In the genomic region with DNA sequence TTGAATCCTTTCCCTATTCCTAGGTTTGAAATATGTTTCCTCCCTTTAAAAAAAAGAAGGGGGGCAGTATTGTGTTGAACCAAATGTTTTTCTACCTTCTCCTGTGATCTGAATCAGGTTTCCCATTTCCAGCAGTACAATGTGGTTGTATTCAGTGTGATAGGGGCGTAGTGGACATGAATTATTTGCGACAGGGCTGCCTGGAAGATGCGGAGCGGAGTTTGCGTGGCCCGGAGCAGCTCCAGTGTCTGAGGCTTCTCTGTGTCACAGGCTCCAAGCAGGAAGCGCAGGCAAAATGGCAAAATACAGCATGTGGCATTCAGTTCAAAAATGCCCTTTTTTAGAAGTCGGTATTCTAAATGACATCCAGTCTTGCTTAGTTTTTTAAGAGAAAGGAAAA, we compare ENCODE assay signal across 8 cellular contexts.
DNase-seq lines count a peak whose midpoint lies in the region; ATAC-seq and TF ChIP-seq lines count a peak whose summit lies in the region.

No MANE protein-coding gene starts in this region.

- TF ChIP-seq EP300 in upper lobe of left lung (IDR thresholded peaks at IDR 0.05): peak in 1 of 4 donors; percentile 46

- H3K27ac Mint-ChIP-seq in CD8-positive, alpha-beta memory T cell: peak overlapping the region; percentile 66 to 96 (median 94)

- peak overlapping the region; percentile 39 for H2AFZ ChIP-seq in parathyroid adenoma

- H3K79me2 ChIP-seq in parathyroid adenoma: no peaks in the 10 kb centered on the region

- H3K4me1 Mint-ChIP-seq in CD8-positive, alpha-beta memory T cell: peaks cover 30 to 38% (median 38%) of the 10 kb centered on the region in 3 donors

- H3K9ac ChIP-seq in adipocyte (ENCODE audit: low read length) (peak overlapping the region; percentile 89), parathyroid adenoma (no peak overlapping the region)

- peak in 1 of 4 donors; percentile 36 for TF ChIP-seq POLR2A in upper lobe of left lung (IDR thresholded peaks at IDR 0.05)

- H3K27me3 ChIP-seq in CD8-positive, alpha-beta memory T cell (ENCODE audit: insufficient read depth, low read length, poor library complexity, severe bottlenecking): no peaks in the 10 kb centered on the region
- H3K27me3 ChIP-seq in adipocyte (replicated peaks; ENCODE audit: control insufficient read depth, insufficient read depth, low read length): no peaks in the 10 kb centered on the region
- H3K27me3 ChIP-seq in parathyroid adenoma (ENCODE audit: control insufficient read depth, insufficient read depth, low read length): no peaks in the 10 kb centered on the region
- no peaks in the 10 kb centered on the region for H3K27me3 ChIP-seq in upper lobe of left lung

- H3K9me3 Mint-ChIP-seq in CD8-positive, alpha-beta memory T cell: no peaks in the 10 kb centered on the region

- CTCF ChIA-PET in CD8-positive, alpha-beta memory T cell (lab: Charles Lee): no interaction called here

- peak; percentile 41 to 69 (median 60) for DNase-seq in CD8-positive, alpha-beta memory T cell
- DNase-seq in NCI-H1048 (lab: John Stamatoyannopoulos, UW): peak; percentile 61
- peak; percentile 94 for DNase-seq in adipocyte (ENCODE audit: low read depth)
- DNase-seq in cardiac septum (ENCODE audit: low spot score): peak; percentile 94
- peak; percentile 91 to 94 for DNase-seq in upper lobe of left lung

- 2 to 3% methylated on average over 8 of the region's 8 CpGs for WGBS in upper lobe of left lung, 2 donors

- H3K4me2 ChIP-seq in parathyroid adenoma (ENCODE audit: low read length): peak overlapping the region; percentile 77

- no peaks in the 10 kb centered on the region for H3K9me3 ChIP-seq in CD8-positive, alpha-beta memory T cell (ENCODE audit: low read length)
- H3K9me3 ChIP-seq in adipocyte (ENCODE audit: control insufficient read depth, low read length) (no peaks in the 10 kb centered on the region), parathyroid adenoma (ENCODE audit: control insufficient read depth, low read length) (no peaks in the 10 kb centered on the region), upper lobe of left lung (no peaks in the 10 kb centered on the region)

- TF ChIP-seq CTCF in parathyroid adenoma (IDR thresholded peaks at IDR 0.05) (no peak), upper lobe of left lung (IDR thresholded peaks at IDR 0.05) (no peak)

- H3K27ac ChIP-seq in CD8-positive, alpha-beta memory T cell (ENCODE audit: low read depth, low read length): peak overlapping the region; percentile 28
- peak overlapping the region; percentile 84 for H3K27ac ChIP-seq in parathyroid adenoma
- H3K27ac ChIP-seq in upper lobe of left lung: peak overlapping the region; percentile 79 to 92 (median 86)

- H3K36me3 ChIP-seq in CD8-positive, alpha-beta memory T cell (ENCODE audit: insufficient read depth, low read length): no peaks in the 10 kb centered on the region
- H3K36me3 ChIP-seq in adipocyte (ENCODE audit: control insufficient read depth, insufficient read depth, low read length, severe bottlenecking): no peaks in the 10 kb centered on the region
- H3K36me3 ChIP-seq in parathyroid adenoma (ENCODE audit: control insufficient read depth, insufficient read depth, low read length): no peaks in the 10 kb centered on the region
- no peaks in the 10 kb centered on the region for H3K36me3 ChIP-seq in upper lobe of left lung

- peaks cover 4 to 6% of the 10 kb centered on the region in 2 donors for H3K27me3 Mint-ChIP-seq in CD8-positive, alpha-beta memory T cell

- H3K4me1 ChIP-seq in CD8-positive, alpha-beta memory T cell (ENCODE audit: insufficient read depth, low read length): peaks cover 32% of the 10 kb centered on the region
- peaks cover 31% of the 10 kb centered on the region for H3K4me1 ChIP-seq in adipocyte (ENCODE audit: control insufficient read depth, insufficient read depth, low read length)
- H3K4me1 ChIP-seq in parathyroid adenoma: peaks cover 8% of the 10 kb centered on the region
- peaks cover 49 to 69% (median 57%) of the 10 kb centered on the region in 4 donors for H3K4me1 ChIP-seq in upper lobe of left lung

- ATAC-seq in GM21825 (IDR thresholded peaks at IDR 0.05; ENCODE audit: unreplicated experiment) (peak; percentile 32), SK-N-SH treated with all-trans-retinoic acid at 6 μM for 48 hours (peak; percentile 81), upper lobe of left lung (ENCODE audit: low FRiP score in 2 of 2) (peak; percentile 94 to 96)

- POLR2A ChIA-PET in CD8-positive, alpha-beta memory T cell (lab: Charles Lee): interaction anchor here (0.6 kb wide), 1 partner anchor 205 kb away, joined by 4 read pairs; a partner anchor contains a TSS

- peak overlapping the region; percentile 86 to 98 (median 95) for H3K4me3 Mint-ChIP-seq in CD8-positive, alpha-beta memory T cell

- intact Hi-C loops in cardiac septum (cut with DNase I): loop anchor here (1.0 kb wide), 1 partner anchor 205 kb away; no protein-coding TSS in a partner anchor

- H3K36me3 Mint-ChIP-seq in CD8-positive, alpha-beta memory T cell: peaks cover 0 to 4% (median 0%) of the 10 kb centered on the region in 3 donors

- H3K4me3 ChIP-seq in CD8-positive, alpha-beta memory T cell (ENCODE audit: low read length): peak overlapping the region; percentile 70
- H3K4me3 ChIP-seq in adipocyte (ENCODE audit: low read length): peak overlapping the region; percentile 92
- H3K4me3 ChIP-seq in parathyroid adenoma (ENCODE audit: low read depth, low read length): peak overlapping the region; percentile 58
- H3K4me3 ChIP-seq in upper lobe of left lung: peak overlapping the region; percentile 1 to 62 (median 53)

TF ChIP-seq in SK-N-SH treated with all-trans-retinoic acid at 6 μM for 48 hours, 23 proteins besides CTCF, POLR2A, EP300 and RAD21:
- TF ChIP-seq, protein P1, sequence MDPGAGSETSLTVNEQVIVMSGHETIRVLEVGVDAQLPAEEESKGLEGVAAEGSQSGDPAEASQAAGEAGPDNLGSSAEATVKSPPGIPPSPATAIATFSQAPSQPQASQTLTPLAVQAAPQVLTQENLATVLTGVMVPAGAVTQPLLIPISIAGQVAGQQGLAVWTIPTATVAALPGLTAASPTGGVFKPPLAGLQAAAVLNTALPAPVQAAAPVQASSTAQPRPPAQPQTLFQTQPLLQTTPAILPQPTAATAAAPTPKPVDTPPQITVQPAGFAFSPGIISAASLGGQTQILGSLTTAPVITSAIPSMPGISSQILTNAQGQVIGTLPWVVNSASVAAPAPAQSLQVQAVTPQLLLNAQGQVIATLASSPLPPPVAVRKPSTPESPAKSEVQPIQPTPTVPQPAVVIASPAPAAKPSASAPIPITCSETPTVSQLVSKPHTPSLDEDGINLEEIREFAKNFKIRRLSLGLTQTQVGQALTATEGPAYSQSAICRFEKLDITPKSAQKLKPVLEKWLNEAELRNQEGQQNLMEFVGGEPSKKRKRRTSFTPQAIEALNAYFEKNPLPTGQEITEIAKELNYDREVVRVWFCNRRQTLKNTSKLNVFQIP (CRISPR knock-in tag; IDR thresholded peaks at IDR 0.05; ENCODE audit: borderline replicate concordance, low read depth): no peak
- peak; percentile 87 for TF ChIP-seq ZNF70 (CRISPR knock-in tag; IDR thresholded peaks at IDR 0.05)
- TF ChIP-seq, protein P2, sequence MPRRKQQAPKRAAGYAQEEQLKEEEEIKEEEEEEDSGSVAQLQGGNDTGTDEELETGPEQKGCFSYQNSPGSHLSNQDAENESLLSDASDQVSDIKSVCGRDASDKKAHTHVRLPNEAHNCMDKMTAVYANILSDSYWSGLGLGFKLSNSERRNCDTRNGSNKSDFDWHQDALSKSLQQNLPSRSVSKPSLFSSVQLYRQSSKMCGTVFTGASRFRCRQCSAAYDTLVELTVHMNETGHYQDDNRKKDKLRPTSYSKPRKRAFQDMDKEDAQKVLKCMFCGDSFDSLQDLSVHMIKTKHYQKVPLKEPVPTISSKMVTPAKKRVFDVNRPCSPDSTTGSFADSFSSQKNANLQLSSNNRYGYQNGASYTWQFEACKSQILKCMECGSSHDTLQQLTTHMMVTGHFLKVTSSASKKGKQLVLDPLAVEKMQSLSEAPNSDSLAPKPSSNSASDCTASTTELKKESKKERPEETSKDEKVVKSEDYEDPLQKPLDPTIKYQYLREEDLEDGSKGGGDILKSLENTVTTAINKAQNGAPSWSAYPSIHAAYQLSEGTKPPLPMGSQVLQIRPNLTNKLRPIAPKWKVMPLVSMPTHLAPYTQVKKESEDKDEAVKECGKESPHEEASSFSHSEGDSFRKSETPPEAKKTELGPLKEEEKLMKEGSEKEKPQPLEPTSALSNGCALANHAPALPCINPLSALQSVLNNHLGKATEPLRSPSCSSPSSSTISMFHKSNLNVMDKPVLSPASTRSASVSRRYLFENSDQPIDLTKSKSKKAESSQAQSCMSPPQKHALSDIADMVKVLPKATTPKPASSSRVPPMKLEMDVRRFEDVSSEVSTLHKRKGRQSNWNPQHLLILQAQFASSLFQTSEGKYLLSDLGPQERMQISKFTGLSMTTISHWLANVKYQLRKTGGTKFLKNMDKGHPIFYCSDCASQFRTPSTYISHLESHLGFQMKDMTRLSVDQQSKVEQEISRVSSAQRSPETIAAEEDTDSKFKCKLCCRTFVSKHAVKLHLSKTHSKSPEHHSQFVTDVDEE (CRISPR knock-in tag; IDR thresholded peaks at IDR 0.05): peak; percentile 21; the same call in 1 of the 2 replicates

Comparison
In these comparisons a context has a peak if more than half of its experiments do, and no peak if none do; other contexts are left out.
1. Peak in every context shown above with its lines: DNase-seq, ATAC-seq, H3K4me3 ChIP-seq and H3K27ac ChIP-seq.
2. H3K27ac ChIP-seq: peak in every context shown above with its lines; median percentile 86 in upper lobe of left lung; 84 in parathyroid adenoma; 28 in CD8-positive, alpha-beta memory T cell.
3. ATAC-seq: peak in every context shown above with its lines; median percentile 95 in upper lobe of left lung; 81 in SK-N-SH treated with all-trans-retinoic acid at 6 μM for 48 hours; 32 in GM21825.